In genomic region chr9:95185931-95186330, GRCh38 we compare ENCODE assay signal across 27 cellular contexts.
"Had no signal": no experiment of that assay in that cellular context is flagged by ENCODE, and none has a peak within 500 bp of the region (broad histone marks: within the 10 kb centered on the region; RNA-seq: fewer than 3 reads in every experiment).

No MANE protein-coding gene starts in this region.

- H3K4me3 ChIP-seq: left lung, lower lobe of right lung, mucosa of descending colon, pancreas, prostate gland, skin epidermis, spleen, transverse colon, upper lobe of left lung, vagina had no signal

- H3K27ac ChIP-seq: left lung, lower lobe of right lung, pancreas, prostate gland, skin epidermis, spleen, transverse colon, upper lobe of left lung, vagina had no signal

- H3K4me1 ChIP-seq: pancreas, prostate gland had no signal

- H3K36me3 ChIP-seq: left lung, lower lobe of right lung, pancreas, prostate gland, spleen, transverse colon, upper lobe of left lung, vagina had no signal

- H3K9me3 ChIP-seq: left lung, lower lobe of right lung, mucosa of descending colon, pancreas, prostate gland, spleen, transverse colon, upper lobe of left lung, vagina had no signal

- H3K27ac Mint-ChIP-seq: naive thymus-derived CD4-positive, alpha-beta T cell; natural killer cell treated with Interleukin-12 subunit alpha and Interleukin-12 subunit beta and Interleukin-15 and Interleukin-18, amount 100 ng/mL, for 72 hours; stimulated activated memory B cell treated with anti-CD40 and anti-IgM and Interleukin-4, amounts not matched to agents 10 μg/mL and 1 μg/mL and 100 μg/mL, for 72 hours; stimulated activated naive CD8-positive, alpha-beta T cell treated with anti-CD3 and anti-CD28 coated beads, Interleukin-15, amount 100 ng/mL, for 72 hours had no signal

- H3K9me3 Mint-ChIP-seq: immature natural killer cell; naive thymus-derived CD4-positive, alpha-beta T cell; natural killer cell treated with Interleukin-12 subunit alpha and Interleukin-12 subunit beta and Interleukin-15 and Interleukin-18, amount 100 ng/mL, for 72 hours; stimulated activated memory B cell treated with anti-CD40 and anti-IgM and Interleukin-4, amounts not matched to agents 10 μg/mL and 1 μg/mL and 100 μg/mL, for 72 hours; stimulated activated naive CD8-positive, alpha-beta T cell treated with anti-CD3 and anti-CD28 coated beads, Interleukin-15, amount 100 ng/mL, for 72 hours had no signal

- H3K4me3 Mint-ChIP-seq: immature natural killer cell; naive thymus-derived CD4-positive, alpha-beta T cell; natural killer cell treated with Interleukin-12 subunit alpha and Interleukin-12 subunit beta and Interleukin-15 and Interleukin-18, amount 100 ng/mL, for 72 hours; stimulated activated memory B cell treated with anti-CD40 and anti-IgM and Interleukin-4, amounts not matched to agents 10 μg/mL and 1 μg/mL and 100 μg/mL, for 72 hours; stimulated activated naive CD8-positive, alpha-beta T cell treated with anti-CD3 and anti-CD28 coated beads, Interleukin-15, amount 100 ng/mL, for 72 hours had no signal

- H3K27me3 ChIP-seq: left lung, pancreas, spleen, transverse colon, upper lobe of left lung, vagina had no signal

- H3K27me3 Mint-ChIP-seq: naive thymus-derived CD4-positive, alpha-beta T cell; natural killer cell treated with Interleukin-12 subunit alpha and Interleukin-12 subunit beta and Interleukin-15 and Interleukin-18, amount 100 ng/mL, for 72 hours; stimulated activated memory B cell treated with anti-CD40 and anti-IgM and Interleukin-4, amounts not matched to agents 10 μg/mL and 1 μg/mL and 100 μg/mL, for 72 hours; stimulated activated naive CD8-positive, alpha-beta T cell treated with anti-CD3 and anti-CD28 coated beads, Interleukin-15, amount 100 ng/mL, for 72 hours had no signal

- DNase-seq: hypothalamus; immature natural killer cell; kidney; left colon; left lung; lower lobe of right lung; mammary epithelial cell; midbrain; mucosa of descending colon; naive thymus-derived CD4-positive, alpha-beta T cell; pancreas; posterior cingulate gyrus; retina; right cardiac atrium; spleen; stimulated activated CD4-positive, alpha-beta T cell treated with anti-CD3 and anti-CD28 coated beads, Interleukin-4, amount 100 ng/mL, for 4 hours; stimulated activated CD8-positive, alpha-beta memory T cell treated with anti-CD3 and anti-CD28 coated beads, Interleukin-4, amount 100 ng/mL, for 48 hours; stimulated activated naive CD4-positive, alpha-beta T cell treated with Interleukin-2 at 50 U/mL for 16 hours; stimulated activated naive CD8-positive, alpha-beta T cell treated with anti-CD3 and anti-CD28 coated beads, Interleukin-15, amount 100 ng/mL, for 72 hours; substantia nigra; transverse colon; upper lobe of left lung had no signal

- H3K36me3 Mint-ChIP-seq: natural killer cell treated with Interleukin-12 subunit alpha and Interleukin-12 subunit beta and Interleukin-15 and Interleukin-18, amount 100 ng/mL, for 72 hours; stimulated activated memory B cell treated with anti-CD40 and anti-IgM and Interleukin-4, amounts not matched to agents 10 μg/mL and 1 μg/mL and 100 μg/mL, for 72 hours had no signal
